Comparison of ENCODE assay signal across 14 cellular contexts in genomic region chr2:20620696-20621365, GRCh38. TPM values are rescaled to one million over a fixed set of nuclear protein-coding genes. Genes with fewer than 3 reads are reported as not detected.
DNase-seq lines count a peak whose midpoint lies in the region; ATAC-seq, FAIRE-seq and TF ChIP-seq lines count a peak whose summit lies in the region.
"Had no signal": no experiment of that assay in that cellular context is flagged by ENCODE, and none has a peak within 500 bp of the region (broad histone marks: within the 10 kb centered on the region; RNA-seq: fewer than 3 reads in every experiment).

No MANE protein-coding gene starts in this region.

- no peak for DNase-seq in RWPE1 (ENCODE audit: low spot score)
- peak in 6 of 10 donors; percentile 0 to 36 (median 16) for DNase-seq in dorsolateral prefrontal cortex
- DNase-seq in kidney = peak; percentile 59
- peak; percentile 58 for DNase-seq in spleen
- no peak for DNase-seq in activated CD8-positive, alpha-beta memory T cell treated with anti-CD3 and anti-CD28 coated beads, Interleukin-2, amount 50 U/mL, for 4 hours
- DNase-seq in GM23338 (ENCODE audit: low spot score) = no peak
- no peak for DNase-seq in activated T-helper 2 cell treated with anti-CD3 and anti-CD28 coated beads, Interferon-gamma antibody, Interleukin-2, Interleukin-4, amounts not matched to agents 10 μg/mL and 5 μg/mL and 100 μg/mL, durations not matched to agents 14 hours and 24 hours and 36 hours (ENCODE audit: low spot score)
- no peak for DNase-seq in NCI-H69 (lab: John Stamatoyannopoulos, UW)
- DNase-seq: activated CD4-positive, alpha-beta T cell treated with anti-CD3 and anti-CD28 coated beads, Interleukin-2, amount 10 ng/mL, durations not matched to agents 24 days and 14 days; GOT3; kidney glomerular epithelial cell; natural killer cell had no signal

- no peaks in the 10 kb centered on the region for H3K27me3 ChIP-seq in dorsolateral prefrontal cortex
- no peaks in the 10 kb centered on the region for H3K27me3 ChIP-seq in spleen (replicated peaks in 1 of 7)
- H3K27me3 ChIP-seq in GM23338 (ENCODE audit: insufficient read depth) = no peaks in the 10 kb centered on the region

- H3K4me3 Mint-ChIP-seq in GM23338 = no peak overlapping the region
- H3K4me3 Mint-ChIP-seq in activated T-helper 2 cell treated with anti-CD3 and anti-CD28 coated beads, Interferon-gamma antibody, Interleukin-2, Interleukin-4, amounts not matched to agents 10 μg/mL and 5 μg/mL and 100 μg/mL, durations not matched to agents 14 hours and 24 hours and 36 hours (ENCODE audit: low read depth) = no peak overlapping the region
- H3K4me3 Mint-ChIP-seq: activated CD4-positive, alpha-beta T cell treated with anti-CD3 and anti-CD28 coated beads, Interleukin-2, amount 10 ng/mL, durations not matched to agents 24 days and 14 days; natural killer cell; stimulated activated naive CD8-positive, alpha-beta T cell treated with anti-CD3 and anti-CD28 coated beads, Interleukin-15, Interleukin-2, amounts not matched to agents 100 ng/mL and 50 ng/mL, for 24 hours had no signal

- no peak overlapping the region for H2AFZ ChIP-seq in GM23338

- H3K9me2 ChIP-seq in GM23338 (ENCODE audit: insufficient read depth) = no peaks in the 10 kb centered on the region

- H3K27ac ChIP-seq in RWPE1 (peak overlapping the region; percentile 38), dorsolateral prefrontal cortex (peak overlapping the region in 53 of 59 donors; percentile 7 to 99 (median 94)), kidney (ENCODE audit: low read depth in 2 of 2, low read length in 2 of 2) (no peak overlapping the region), spleen (peak overlapping the region in 5 of 8 donors; percentile 18 to 85 (median 82)), GM23338 (ENCODE audit: low read depth) (no peak overlapping the region)

- POLR2A ChIA-PET in RWPE1 (lab: Yijun Ruan, JAX; ENCODE audit: low non-redundant PET) = no interaction called here

- no peak overlapping the region for H3K4me2 ChIP-seq in GM23338

- H3K27me3 Mint-ChIP-seq in GM23338 (ENCODE audit: insufficient read depth, low read depth, poor library complexity) = peaks cover 7% of the 10 kb centered on the region
- H3K27me3 Mint-ChIP-seq in activated T-helper 2 cell treated with anti-CD3 and anti-CD28 coated beads, Interferon-gamma antibody, Interleukin-2, Interleukin-4, amounts not matched to agents 10 μg/mL and 5 μg/mL and 100 μg/mL, durations not matched to agents 14 hours and 24 hours and 36 hours (ENCODE audit: low read depth) = no peaks in the 10 kb centered on the region
- H3K27me3 Mint-ChIP-seq: activated CD4-positive, alpha-beta T cell treated with anti-CD3 and anti-CD28 coated beads, Interleukin-2, amount 10 ng/mL, durations not matched to agents 24 days and 14 days; stimulated activated naive CD8-positive, alpha-beta T cell treated with anti-CD3 and anti-CD28 coated beads, Interleukin-15, Interleukin-2, amounts not matched to agents 100 ng/mL and 50 ng/mL, for 24 hours had no signal

- TF ChIP-seq CTCF in RWPE1 (conservative IDR thresholded peaks at IDR 0.05; ENCODE audit: low read depth) (no peak), dorsolateral prefrontal cortex (IDR thresholded peaks at IDR 0.05 in 54 of 56, conservative IDR thresholded peaks at IDR 0.05 in 2 of 56; ENCODE audit: low read depth in 1 of 56, partially characterized antibody in 56 of 56) (no peak), kidney (IDR thresholded peaks at IDR 0.05; ENCODE audit: borderline replicate concordance, extremely low read depth, insufficient read depth) (no peak), spleen (IDR thresholded peaks at IDR 0.05 in 8 of 11, conservative IDR thresholded peaks at IDR 0.05 in 3 of 11) (no peak), GM23338 (conservative IDR thresholded peaks at IDR 0.05; ENCODE audit: low read depth in 2 of 2) (no peak)

- H3K9ac ChIP-seq in kidney (ENCODE audit: low read length in 2 of 2) = peak overlapping the region in 1 of 2 donors; percentile 8

- CTCF ChIA-PET in RWPE1 (lab: Yijun Ruan, JAX) = interaction anchor here (0.8 to 1.2 kb wide), 4 partner anchors 14 to 177 kb away, joined by 3 to 6 read pairs (median 5); no protein-coding TSS in a partner anchor

- peaks cover 8% of the 10 kb centered on the region; the same call in 2 of the 3 replicates for H3K4me1 Mint-ChIP-seq in GM23338
- no peaks in the 10 kb centered on the region for H3K4me1 Mint-ChIP-seq in activated T-helper 2 cell treated with anti-CD3 and anti-CD28 coated beads, Interferon-gamma antibody, Interleukin-2, Interleukin-4, amounts not matched to agents 10 μg/mL and 5 μg/mL and 100 μg/mL, durations not matched to agents 14 hours and 24 hours and 36 hours (ENCODE audit: low read depth)
- H3K4me1 Mint-ChIP-seq: activated CD4-positive, alpha-beta T cell treated with anti-CD3 and anti-CD28 coated beads, Interleukin-2, amount 10 ng/mL, durations not matched to agents 24 days and 14 days had no signal

- H3K9me3 ChIP-seq in kidney (ENCODE audit: control insufficient read depth in 1 of 2, low read length in 2 of 2) (no peaks in the 10 kb centered on the region), spleen (no peaks in the 10 kb centered on the region)

- no peaks in the 10 kb centered on the region for H3K9me3 Mint-ChIP-seq in GM23338
- H3K9me3 Mint-ChIP-seq in activated T-helper 2 cell treated with anti-CD3 and anti-CD28 coated beads, Interferon-gamma antibody, Interleukin-2, Interleukin-4, amounts not matched to agents 10 μg/mL and 5 μg/mL and 100 μg/mL, durations not matched to agents 14 hours and 24 hours and 36 hours = no peaks in the 10 kb centered on the region
- H3K9me3 Mint-ChIP-seq: activated CD4-positive, alpha-beta T cell treated with anti-CD3 and anti-CD28 coated beads, Interleukin-2, amount 10 ng/mL, durations not matched to agents 24 days and 14 days; natural killer cell; stimulated activated naive CD8-positive, alpha-beta T cell treated with anti-CD3 and anti-CD28 coated beads, Interleukin-15, Interleukin-2, amounts not matched to agents 100 ng/mL and 50 ng/mL, for 24 hours had no signal

- intact Hi-C loops in dorsolateral prefrontal cortex (cut with DNase I) = no loop called here
- intact Hi-C loops in kidney (cut with DNase I) = no loop called here
- intact Hi-C loops in spleen (cut with DNase I; ENCODE audit: low total_unique reads) = no loop called here
- intact Hi-C loops in activated T-helper 2 cell treated with anti-CD3 and anti-CD28 coated beads, Interferon-gamma antibody, Interleukin-2, Interleukin-4, amounts not matched to agents 10 μg/mL and 5 μg/mL and 100 μg/mL, durations not matched to agents 14 hours and 24 hours and 36 hours (cut with micrococcal nuclease) = no loop called here

- TF ChIP-seq POLR2A in spleen (IDR thresholded peaks at IDR 0.05) = no peak

- no peaks in the 10 kb centered on the region for H4K20me1 ChIP-seq in GM23338 (replicated peaks; ENCODE audit: insufficient read depth)

- no peak for FAIRE-seq in kidney (lab: Jason Lieb, UNC)
- FAIRE-seq: K562 had no signal

- peaks cover 16 to 40% of the 10 kb centered on the region in 2 donors for H3K36me3 ChIP-seq in kidney (ENCODE audit: control insufficient read depth in 1 of 2, insufficient read depth in 2 of 2, low read length in 2 of 2)
- peaks cover 0 to 88% (median 54%) of the 10 kb centered on the region in 6 donors for H3K36me3 ChIP-seq in spleen
- no peaks in the 10 kb centered on the region for H3K36me3 ChIP-seq in GM23338 (ENCODE audit: insufficient read depth)

- no peak overlapping the region for H3K27ac Mint-ChIP-seq in GM23338
- no peak overlapping the region for H3K27ac Mint-ChIP-seq in activated T-helper 2 cell treated with anti-CD3 and anti-CD28 coated beads, Interferon-gamma antibody, Interleukin-2, Interleukin-4, amounts not matched to agents 10 μg/mL and 5 μg/mL and 100 μg/mL, durations not matched to agents 14 hours and 24 hours and 36 hours
- H3K27ac Mint-ChIP-seq: activated CD4-positive, alpha-beta T cell treated with anti-CD3 and anti-CD28 coated beads, Interleukin-2, amount 10 ng/mL, durations not matched to agents 24 days and 14 days; natural killer cell; stimulated activated naive CD8-positive, alpha-beta T cell treated with anti-CD3 and anti-CD28 coated beads, Interleukin-15, Interleukin-2, amounts not matched to agents 100 ng/mL and 50 ng/mL, for 24 hours had no signal

- H3K36me3 Mint-ChIP-seq in GM23338 (ENCODE audit: low read depth) = no peaks in the 10 kb centered on the region
- peaks cover 4% of the 10 kb centered on the region for H3K36me3 Mint-ChIP-seq in activated T-helper 2 cell treated with anti-CD3 and anti-CD28 coated beads, Interferon-gamma antibody, Interleukin-2, Interleukin-4, amounts not matched to agents 10 μg/mL and 5 μg/mL and 100 μg/mL, durations not matched to agents 14 hours and 24 hours and 36 hours (ENCODE audit: low read depth)

- H3K4me3 ChIP-seq in dorsolateral prefrontal cortex = no peak overlapping the region
- H3K4me3 ChIP-seq in kidney (ENCODE audit: low read length in 2 of 2) = no peak overlapping the region
- no peak overlapping the region for H3K4me3 ChIP-seq in spleen
- no peak overlapping the region for H3K4me3 ChIP-seq in GM23338
- H3K4me3 ChIP-seq: K562 had no signal

- peaks cover 44 to 45% of the 10 kb centered on the region in 2 donors for H3K4me1 ChIP-seq in kidney (ENCODE audit: control insufficient read depth in 1 of 2, insufficient read depth in 1 of 2, low read depth in 1 of 2, low read length in 2 of 2)
- H3K4me1 ChIP-seq in spleen = peaks cover 15 to 60% (median 45%) of the 10 kb centered on the region in 6 donors
- no peaks in the 10 kb centered on the region for H3K4me1 ChIP-seq in GM23338 (ENCODE audit: insufficient read depth)

- WGBS in spleen, 5 donors = 83 to 87% (median 84%) methylated on average over 4 of the region's 4 CpGs

- no peaks in the 10 kb centered on the region for H3F3A ChIP-seq in GM23338 (replicated peaks; ENCODE audit: low read depth)

- ATAC-seq in GM23338 = no peak
- ATAC-seq: K562 had no signal

- H3K79me2 ChIP-seq in GM23338 (replicated peaks; ENCODE audit: insufficient read depth) = no peaks in the 10 kb centered on the region

RNA-seq across cellular contexts. Expression of gene HS1BP3, which starts 30.1 kb away (rescaled TPM):
- 10 to 100 TPM; 18.3 to 36.0 (median 26.0) TPM for total RNA-seq in dorsolateral prefrontal cortex
- total RNA-seq in kidney = 35.5 TPM
- 37.5 TPM for polyA plus RNA-seq in kidney (ENCODE audit: insufficient read depth, low read depth, low replicate concordance)
- 10 to 100 TPM; 21.1 to 38.0 (median 31.3) TPM for total RNA-seq in spleen
- 10 to 100 TPM in 2 of 3 donors, 1 to 10 TPM in 1; 8.8 to 23.5 (median 13.8) TPM for polyA plus RNA-seq in spleen
- 15.0 and 16.8 TPM in 2 replicates for total RNA-seq in GM23338 (2014; rRNA removed; shearing (Covaris generic))
- 6.0 and 7.2 TPM in 2 replicates for polyA plus RNA-seq in GM23338 (2016; fragmentation: Nextera tagmentation; extraction: Ambion mirVana)
- 11.5 and 11.9 TPM in 2 replicates for total RNA-seq in activated T-helper 2 cell treated with anti-CD3 and anti-CD28 coated beads, Interferon-gamma antibody, Interleukin-2, Interleukin-4, amounts not matched to agents 10 μg/mL and 5 μg/mL and 100 μg/mL, durations not matched to agents 14 hours and 24 hours and 36 hours

RNA-seq across cellular contexts. Expression of gene GDF7, which starts 46.1 kb away (rescaled TPM):
- 10 to 100 TPM in 2 of 120 experiments, 1 to 10 TPM in 117, under 1 TPM in 1; 0.95 to 12.5 (median 4.1) TPM for total RNA-seq in dorsolateral prefrontal cortex
- 12.5 TPM for total RNA-seq in kidney
- 1.8 TPM for polyA plus RNA-seq in kidney (ENCODE audit: insufficient read depth, low read depth, low replicate concordance)
- total RNA-seq in spleen = 1 to 10 TPM in 6 of 7 donors, under 1 TPM in 1; 0.83 to 3.8 (median 2.0) TPM
- 1 to 10 TPM in 1 of 3 donors, under 1 TPM in 2; 0.87 to 1.8 (median 0.89) TPM for polyA plus RNA-seq in spleen
- total RNA-seq in GM23338 (2014; rRNA removed; shearing (Covaris generic)) = 0.19 and 0.52 TPM in 2 replicates
- polyA plus RNA-seq in GM23338 (2016; fragmentation: Nextera tagmentation; extraction: Ambion mirVana) = 0.16 and 0.19 TPM in 2 replicates
- 0.05 and 0.11 TPM in 2 replicates for total RNA-seq in activated T-helper 2 cell treated with anti-CD3 and anti-CD28 coated beads, Interferon-gamma antibody, Interleukin-2, Interleukin-4, amounts not matched to agents 10 μg/mL and 5 μg/mL and 100 μg/mL, durations not matched to agents 14 hours and 24 hours and 36 hours
- total RNA-seq: K562 had no signal

Comparison
In these comparisons a context has a peak if more than half of its experiments do, and no peak if none do; other contexts are left out.
1. DNase-seq: peak in dorsolateral prefrontal cortex (6 of 10), kidney (single experiment) and spleen (single experiment); none in RWPE1 (single experiment), activated CD8-positive, alpha-beta memory T cell treated with anti-CD3 and anti-CD28 coated beads, Interleukin-2, amount 50 U/mL, for 4 hours (single experiment), GM23338 (single experiment), activated T-helper 2 cell treated with anti-CD3 and anti-CD28 coated beads, Interferon-gamma antibody, Interleukin-2, Interleukin-4, amounts not matched to agents 10 μg/mL and 5 μg/mL and 100 μg/mL, durations not matched to agents 14 hours and 24 hours and 36 hours (single experiment) and NCI-H69 (single experiment).
2. H3K27ac ChIP-seq: peak in RWPE1 (single experiment), dorsolateral prefrontal cortex (53 of 59) and spleen (5 of 8); none in kidney (0 of 2) and GM23338 (single experiment).